In genomic region chr15:92091155-92091734, GRCh38 we compare ENCODE assay signal across 9 cellular contexts.
DNase-seq lines count a peak whose midpoint lies in the region; ATAC-seq, FAIRE-seq and TF ChIP-seq lines count a peak whose summit lies in the region.
"Had no signal": no experiment of that assay in that cellular context is flagged by ENCODE, and none has a peak within 500 bp of the region (broad histone marks: within the 10 kb centered on the region; RNA-seq: fewer than 3 reads in every experiment).

No MANE protein-coding gene starts in this region.

- DNase-seq in A549 (ENCODE audit: low read depth in 1 of 2, low spot score in 1 of 2) = peak; percentile 46 to 60
- peak; percentile 4 for DNase-seq in GM04504 (ENCODE audit: low read depth)
- peak; percentile 14 for DNase-seq in NCI-H774 (lab: John Stamatoyannopoulos, UW)
- DNase-seq in endothelial cell (ENCODE audit: low spot score) = peak; percentile 83
- DNase-seq in osteocyte (ENCODE audit: extremely low spot score, unreplicated experiment) = no peak
- DNase-seq in posterior vena cava (ENCODE audit: low spot score) = no peak

- no peak overlapping the region for H3K27ac ChIP-seq in A549

- no peaks in the 10 kb centered on the region for H3K9me3 ChIP-seq in A549

- WGBS in A549 (ENCODE audit: missing lambda C conversion rate) = 51% methylated on average over 17 of the region's 17 CpGs

- no peaks in the 10 kb centered on the region for H3K4me1 ChIP-seq in A549

- H3K4me1 Mint-ChIP-seq in endothelial cell (ENCODE audit: unreplicated experiment) (peaks cover 8% of the 10 kb centered on the region), osteocyte (ENCODE audit: unreplicated experiment) (no peaks in the 10 kb centered on the region)

- no peaks in the 10 kb centered on the region for H3K27me3 Mint-ChIP-seq in endothelial cell (ENCODE audit: unreplicated experiment)
- H3K27me3 Mint-ChIP-seq in osteocyte (ENCODE audit: unreplicated experiment) = peaks cover 12% of the 10 kb centered on the region
- H3K27me3 Mint-ChIP-seq: central memory CD8-positive, alpha-beta T cell had no signal

- H3K4me3 Mint-ChIP-seq in endothelial cell (ENCODE audit: unreplicated experiment) = no peak overlapping the region
- no peak overlapping the region for H3K4me3 Mint-ChIP-seq in osteocyte (ENCODE audit: unreplicated experiment)
- H3K4me3 Mint-ChIP-seq: central memory CD8-positive, alpha-beta T cell had no signal

- TF ChIP-seq CTCF in A549 (IDR thresholded peaks at IDR 0.05) (peak; percentile 65), endothelial cell (IDR thresholded peaks at IDR 0.05; ENCODE audit: unreplicated experiment) (peak; percentile 66), osteocyte (IDR thresholded peaks at IDR 0.05) (peak; percentile 55)

- no peak overlapping the region for H3K27ac Mint-ChIP-seq in endothelial cell (ENCODE audit: unreplicated experiment)
- no peak overlapping the region for H3K27ac Mint-ChIP-seq in osteocyte (ENCODE audit: unreplicated experiment)

- TF ChIP-seq RAD21 in A549 (conservative IDR thresholded peaks at IDR 0.05 in 1 of 2, IDR thresholded peaks at IDR 0.05 in 1 of 2) = peak; percentile 57 to 68

- intact Hi-C loops in posterior vena cava (cut with DNase I) = no loop called here

- CTCF ChIA-PET in A549 (lab: Yijun Ruan, JAX) = interaction anchor here (0.6 to 5.4 kb wide), 19 partner anchors 9 to 1327 kb away, joined by 3 to 44 read pairs (median 4); no protein-coding TSS in a partner anchor

- H3K9me3 Mint-ChIP-seq in endothelial cell (ENCODE audit: unreplicated experiment) (no peaks in the 10 kb centered on the region), osteocyte (ENCODE audit: unreplicated experiment) (no peaks in the 10 kb centered on the region)
- H3K9me3 Mint-ChIP-seq: central memory CD8-positive, alpha-beta T cell had no signal

- no peak for FAIRE-seq in A549 (lab: Jason Lieb, UNC)

- POLR2A ChIA-PET in A549 (lab: Yijun Ruan, JAX) = no interaction called here

- H3K4me2 ChIP-seq in A549 = no peak overlapping the region

- H3K4me3 ChIP-seq in A549 = no peak overlapping the region

- TF ChIP-seq EP300 in A549 (IDR thresholded peaks at IDR 0.05) = no peak

- H3K36me3 Mint-ChIP-seq in endothelial cell (ENCODE audit: low read depth, unreplicated experiment) (no peaks in the 10 kb centered on the region), osteocyte (ENCODE audit: unreplicated experiment) (no peaks in the 10 kb centered on the region)

- TF ChIP-seq POLR2A in A549 (IDR thresholded peaks at IDR 0.05; ENCODE audit: low read length) = no peak

- ATAC-seq in A549 (peak; percentile 86 to 98), GM21825 (IDR thresholded peaks at IDR 0.05; ENCODE audit: unreplicated experiment) (no peak), HG03175 (IDR thresholded peaks at IDR 0.05; ENCODE audit: unreplicated experiment) (no peak)

TF ChIP-seq in A549, 52 proteins besides CTCF, POLR2A, EP300 and RAD21:
- no peak for TF ChIP-seq HOXB13 (CRISPR knock-in tag; IDR thresholded peaks at IDR 0.05; ENCODE audit: low read depth)
- no peak for TF ChIP-seq MYC (IDR thresholded peaks at IDR 0.05; ENCODE audit: borderline replicate concordance, low read length)
- TF ChIP-seq SMC3 (IDR thresholded peaks at IDR 0.05) = peak; percentile 41; the same call in 2 of the 3 replicates
- TF ChIP-seq EHMT2 (IDR thresholded peaks at IDR 0.05; ENCODE audit: low read depth) = no peak
- TF ChIP-seq RARB (CRISPR knock-in tag; IDR thresholded peaks at IDR 0.05) = no peak
- TF ChIP-seq FOXS1 (CRISPR knock-in tag; IDR thresholded peaks at IDR 0.05) = no peak

Comparison
In these comparisons a context has a peak if more than half of its experiments do, and no peak if none do; other contexts are left out.
1. ATAC-seq: peak in A549 (2 of 2); none in GM21825 (single experiment) and HG03175 (single experiment).
2. DNase-seq: peak in A549 (2 of 2), GM04504 (single experiment), NCI-H774 (single experiment) and endothelial cell (single experiment); none in osteocyte (single experiment) and posterior vena cava (single experiment).
3. Peak in every context shown above with its lines, with median percentiles within 50 percentile points of each other: CTCF ChIP-seq.